Comparison of ENCODE assay signal across 16 cellular contexts in the genomic region with DNA sequence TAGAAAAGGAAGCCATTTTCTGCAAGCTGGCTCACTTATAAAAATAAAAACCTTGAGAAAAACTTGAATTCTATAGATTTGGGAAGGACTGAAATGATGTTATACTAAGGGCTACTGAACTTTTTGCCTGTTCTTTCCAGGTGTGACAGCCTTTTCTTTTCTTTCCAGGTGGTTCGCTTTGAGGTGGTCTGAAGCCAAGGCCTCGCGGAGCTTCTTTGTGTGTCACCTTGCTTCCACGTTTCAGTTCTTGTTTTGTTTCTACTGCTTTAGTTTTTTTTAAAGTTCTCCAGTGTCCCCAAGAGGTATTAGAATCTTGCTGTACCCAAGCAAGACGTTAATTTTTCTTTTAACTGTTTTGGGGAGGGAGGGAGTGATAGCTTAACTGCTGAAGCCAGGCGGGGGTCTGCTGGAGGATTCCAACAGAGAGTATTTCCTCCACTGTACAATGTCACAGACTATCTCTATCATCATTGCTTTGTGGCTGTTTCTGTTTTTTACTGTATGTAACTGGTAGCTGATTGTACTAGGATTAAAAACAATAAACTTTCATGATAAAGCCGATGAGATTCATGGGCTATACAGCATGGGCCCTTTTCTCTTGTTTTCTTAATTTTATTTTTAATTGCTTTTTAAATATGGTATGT. TPM values are rescaled to one million over a fixed set of nuclear protein-coding genes. Genes with fewer than 3 reads are reported as not detected.
DNase-seq lines count a peak whose midpoint lies in the region; ATAC-seq and TF ChIP-seq lines count a peak whose summit lies in the region.
"Had no signal": no experiment of that assay in that cellular context is flagged by ENCODE, and none has a peak within 500 bp of the region (broad histone marks: within the 10 kb centered on the region; RNA-seq: fewer than 3 reads in every experiment).

No MANE protein-coding gene starts in this region.

- H3K27ac Mint-ChIP-seq in activated CD4-positive, alpha-beta T cell treated with anti-CD3 and anti-CD28 coated beads, Interleukin-2, amount 10 ng/mL, durations not matched to agents 7 days and 5 days = peak overlapping the region; percentile 91
- peak overlapping the region; percentile 73 for H3K27ac Mint-ChIP-seq in activated T-helper 1 cell treated with anti-CD3 and anti-CD28 coated beads, Interleukin-12 subunit alpha, Interleukin-12 subunit beta, Interleukin-2, Interleukin-4 antibody, amounts not matched to agents 30 ng/mL and 10 ng/mL and 1 ng/mL, durations not matched to agents 14 hours and 24 hours and 36 hours
- peak overlapping the region; percentile 75 to 85 (median 78) for H3K27ac Mint-ChIP-seq in nephron

- no peaks in the 10 kb centered on the region for H3K4me1 ChIP-seq in PC-3 (ENCODE audit: insufficient read depth, low read length)

- no peak overlapping the region for H3K4me3 ChIP-seq in PC-3 (ENCODE audit: low read length)
- no peak overlapping the region for H3K4me3 ChIP-seq in lower leg skin (ENCODE audit: low read depth, poor library complexity, severe bottlenecking)
- H3K4me3 ChIP-seq: esophagus muscularis mucosa, thoracic aorta had no signal

- H3K4me3 Mint-ChIP-seq in activated CD4-positive, alpha-beta T cell treated with anti-CD3 and anti-CD28 coated beads, Interleukin-2, amount 10 ng/mL, durations not matched to agents 7 days and 5 days = no peak overlapping the region
- H3K4me3 Mint-ChIP-seq in activated T-helper 1 cell treated with anti-CD3 and anti-CD28 coated beads, Interleukin-12 subunit alpha, Interleukin-12 subunit beta, Interleukin-2, Interleukin-4 antibody, amounts not matched to agents 30 ng/mL and 10 ng/mL and 1 ng/mL, durations not matched to agents 14 hours and 24 hours and 36 hours = peak overlapping the region; percentile 25
- no peak overlapping the region for H3K4me3 Mint-ChIP-seq in nephron

- H3K36me3 ChIP-seq in PC-3 (ENCODE audit: low read depth, low read length) = peaks cover 19% of the 10 kb centered on the region
- H3K36me3 ChIP-seq: thoracic aorta had no signal

- no TSS peak for BruUV-seq in PC-3 (replicated peaks; lab: Mats Ljungman, UMichigan)

- DNase-seq in activated CD4-positive, alpha-beta T cell treated with anti-CD3 and anti-CD28 coated beads, Interleukin-2, amount 10 ng/mL, durations not matched to agents 7 days and 5 days = no peak
- DNase-seq in activated CD4-positive, alpha-beta T cell treated with anti-CD3 and anti-CD28 coated beads, Interleukin-2, amount 50 U/mL, for 4 hours = no peak
- no peak for DNase-seq in activated T-helper 1 cell treated with anti-CD3 and anti-CD28 coated beads, Interleukin-12 subunit alpha, Interleukin-12 subunit beta, Interleukin-2, Interleukin-4 antibody, amounts not matched to agents 30 ng/mL and 10 ng/mL and 1 ng/mL, durations not matched to agents 14 hours and 24 hours and 36 hours (ENCODE audit: low spot score)
- DNase-seq in PC-3 (no peak), lower leg skin (ENCODE audit: low spot score in 2 of 2) (no peak), NCI-H446 (lab: John Stamatoyannopoulos, UW) (no peak)
- DNase-seq: activated effector memory CD4-positive, alpha-beta T cell treated with anti-CD3 and anti-CD28 coated beads, Interleukin-2, amount 50 U/mL, for 16 hours; Kasumi-1; NCI-H187 treated with DMSO at 0.1 percent for 48 hours; Right ventricle myocardium superior had no signal

- H3K9me3 ChIP-seq in PC-3 (ENCODE audit: low read length) = no peaks in the 10 kb centered on the region
- H3K9me3 ChIP-seq: esophagus muscularis mucosa, thoracic aorta had no signal

- ATAC-seq in GM21723 (IDR thresholded peaks at IDR 0.05; ENCODE audit: unreplicated experiment) = peak; percentile 41
- ATAC-seq in PC-3 = no peak
- ATAC-seq: left lobe of liver had no signal

- H3F3A ChIP-seq in PC-3 (ENCODE audit: low read length, unreplicated experiment) = no peaks in the 10 kb centered on the region

- POLR2A ChIA-PET in activated CD4-positive, alpha-beta T cell treated with anti-CD3 and anti-CD28 coated beads, Interleukin-2, amount 10 ng/mL, durations not matched to agents 7 days and 5 days (lab: Charles Lee) = interaction anchor here (0.9 kb wide), 1 partner anchor 73 kb away, joined by 3 read pairs; a partner anchor contains a TSS
- POLR2A ChIA-PET in PC-3 (lab: Charles Lee; ENCODE audit: unreplicated experiment) = no interaction called here

- TF ChIP-seq CTCF in nephron (IDR thresholded peaks at IDR 0.05; ENCODE audit: unreplicated experiment in 3 of 3) (no peak), PC-3 (conservative IDR thresholded peaks at IDR 0.05; ENCODE audit: low read depth, low read length) (no peak), lower leg skin (IDR thresholded peaks at IDR 0.05) (no peak)

- H3K9ac ChIP-seq in PC-3 (ENCODE audit: low read length) = no peak overlapping the region

- H3K9me3 Mint-ChIP-seq in activated CD4-positive, alpha-beta T cell treated with anti-CD3 and anti-CD28 coated beads, Interleukin-2, amount 10 ng/mL, durations not matched to agents 7 days and 5 days = no peaks in the 10 kb centered on the region
- H3K9me3 Mint-ChIP-seq in activated T-helper 1 cell treated with anti-CD3 and anti-CD28 coated beads, Interleukin-12 subunit alpha, Interleukin-12 subunit beta, Interleukin-2, Interleukin-4 antibody, amounts not matched to agents 30 ng/mL and 10 ng/mL and 1 ng/mL, durations not matched to agents 14 hours and 24 hours and 36 hours = no peaks in the 10 kb centered on the region
- no peaks in the 10 kb centered on the region for H3K9me3 Mint-ChIP-seq in nephron

- H3K4me2 ChIP-seq in PC-3 (ENCODE audit: low read length) = no peak overlapping the region

- no peaks in the 10 kb centered on the region for H3K27me3 Mint-ChIP-seq in activated CD4-positive, alpha-beta T cell treated with anti-CD3 and anti-CD28 coated beads, Interleukin-2, amount 10 ng/mL, durations not matched to agents 7 days and 5 days
- no peaks in the 10 kb centered on the region for H3K27me3 Mint-ChIP-seq in activated T-helper 1 cell treated with anti-CD3 and anti-CD28 coated beads, Interleukin-12 subunit alpha, Interleukin-12 subunit beta, Interleukin-2, Interleukin-4 antibody, amounts not matched to agents 30 ng/mL and 10 ng/mL and 1 ng/mL, durations not matched to agents 14 hours and 24 hours and 36 hours (ENCODE audit: insufficient read depth)
- H3K27me3 Mint-ChIP-seq in nephron (ENCODE audit: low read depth) = no peaks in the 10 kb centered on the region

- H3K4me1 Mint-ChIP-seq in activated CD4-positive, alpha-beta T cell treated with anti-CD3 and anti-CD28 coated beads, Interleukin-2, amount 10 ng/mL, durations not matched to agents 7 days and 5 days = peaks cover 60% of the 10 kb centered on the region
- peaks cover 61% of the 10 kb centered on the region for H3K4me1 Mint-ChIP-seq in activated T-helper 1 cell treated with anti-CD3 and anti-CD28 coated beads, Interleukin-12 subunit alpha, Interleukin-12 subunit beta, Interleukin-2, Interleukin-4 antibody, amounts not matched to agents 30 ng/mL and 10 ng/mL and 1 ng/mL, durations not matched to agents 14 hours and 24 hours and 36 hours (ENCODE audit: low read depth)
- peaks cover 29% of the 10 kb centered on the region for H3K4me1 Mint-ChIP-seq in nephron

- peaks cover 36% of the 10 kb centered on the region for H3K36me3 Mint-ChIP-seq in activated CD4-positive, alpha-beta T cell treated with anti-CD3 and anti-CD28 coated beads, Interleukin-2, amount 10 ng/mL, durations not matched to agents 7 days and 5 days (ENCODE audit: low read depth)
- peaks cover 26% of the 10 kb centered on the region for H3K36me3 Mint-ChIP-seq in activated T-helper 1 cell treated with anti-CD3 and anti-CD28 coated beads, Interleukin-12 subunit alpha, Interleukin-12 subunit beta, Interleukin-2, Interleukin-4 antibody, amounts not matched to agents 30 ng/mL and 10 ng/mL and 1 ng/mL, durations not matched to agents 14 hours and 24 hours and 36 hours (ENCODE audit: low read depth)
- H3K36me3 Mint-ChIP-seq in nephron (ENCODE audit: low read depth) = peaks cover 32% of the 10 kb centered on the region

- 82% methylated on average over 7 of the region's 7 CpGs for WGBS in lower leg skin, 2 donors

- no peak overlapping the region for H2AFZ ChIP-seq in PC-3 (ENCODE audit: low read length)

- TF ChIP-seq POLR2A in lower leg skin (IDR thresholded peaks at IDR 0.05) = no peak

- CTCF ChIA-PET in activated CD4-positive, alpha-beta T cell treated with anti-CD3 and anti-CD28 coated beads, Interleukin-2, amount 10 ng/mL, durations not matched to agents 7 days and 5 days (lab: Charles Lee) = interaction anchor here (0.6 to 1.4 kb wide), 4 partner anchors 21 to 348 kb away, joined by 3 to 4 read pairs (median 3); no protein-coding TSS in a partner anchor
- CTCF ChIA-PET in PC-3 (lab: Charles Lee) = no interaction called here

- intact Hi-C loops in activated T-helper 1 cell treated with anti-CD3 and anti-CD28 coated beads, Interleukin-12 subunit alpha, Interleukin-12 subunit beta, Interleukin-2, Interleukin-4 antibody, amounts not matched to agents 30 ng/mL and 10 ng/mL and 1 ng/mL, durations not matched to agents 14 hours and 24 hours and 36 hours (cut with micrococcal nuclease) = loop anchor here (1.0 to 5.0 kb wide), 2 partner anchors 167 to 751 kb away; a partner anchor contains a TSS
- intact Hi-C loops in PC-3 (cut with micrococcal nuclease) (no loop called here), lower leg skin (cut with DNase I; ENCODE audit: low total_unique reads) (no loop called here)

- H3K27ac ChIP-seq in PC-3 (ENCODE audit: low read length) = no peak overlapping the region
- H3K27ac ChIP-seq: thoracic aorta, VCaP had no signal

- H3K27me3 ChIP-seq in PC-3 (ENCODE audit: low read length) = no peaks in the 10 kb centered on the region
- H3K27me3 ChIP-seq: esophagus muscularis mucosa had no signal

- no peaks in the 10 kb centered on the region for H3K9me2 ChIP-seq in PC-3 (replicated peaks; ENCODE audit: low read length)

- no peaks in the 10 kb centered on the region for H3K79me2 ChIP-seq in PC-3 (ENCODE audit: low read length)

- H4K20me1 ChIP-seq in PC-3 (ENCODE audit: low read length) = no peaks in the 10 kb centered on the region

RNA-seq across cellular contexts. Expression of a gene that starts 40.2 kb away (rescaled TPM):
- not detected for total RNA-seq in activated CD4-positive, alpha-beta T cell treated with anti-CD3 and anti-CD28 coated beads, Interleukin-2, amount 10 ng/mL, durations not matched to agents 7 days and 5 days
- not detected in 2 replicates for total RNA-seq in activated T-helper 1 cell treated with anti-CD3 and anti-CD28 coated beads, Interleukin-12 subunit alpha, Interleukin-12 subunit beta, Interleukin-2, Interleukin-4 antibody, amounts not matched to agents 30 ng/mL and 10 ng/mL and 1 ng/mL, durations not matched to agents 14 hours and 24 hours and 36 hours
- total RNA-seq in PC-3 (2014; rRNA removed) = not detected in 2 replicates
- total RNA-seq in lower leg skin = under 1 TPM in 2 of 4 donors, not detected in 2; 0.10 to 0.42 TPM
- total RNA-seq: esophagus muscularis mucosa, left lobe of liver, Right ventricle myocardium superior, thoracic aorta had no signal

RNA-seq across cellular contexts. Expression of a gene that starts 46.0 kb away (rescaled TPM):
- total RNA-seq in activated CD4-positive, alpha-beta T cell treated with anti-CD3 and anti-CD28 coated beads, Interleukin-2, amount 10 ng/mL, durations not matched to agents 7 days and 5 days = 100 to 1,000 TPM in 1 of 2 experiments, 10 to 100 TPM in 1; 92.6 to 106 TPM
- 98.9 and 107 TPM in 2 replicates for total RNA-seq in activated T-helper 1 cell treated with anti-CD3 and anti-CD28 coated beads, Interleukin-12 subunit alpha, Interleukin-12 subunit beta, Interleukin-2, Interleukin-4 antibody, amounts not matched to agents 30 ng/mL and 10 ng/mL and 1 ng/mL, durations not matched to agents 14 hours and 24 hours and 36 hours
- total RNA-seq in PC-3 (2014; rRNA removed) (56.9 and 61.1 TPM in 2 replicates), lower leg skin (100 to 1,000 TPM in 1 of 4 donors, 10 to 100 TPM in 3; 65.0 to 126 (median 73.8) TPM)
